Comparison of ENCODE assay signal across 26 cellular contexts in the genomic region with DNA sequence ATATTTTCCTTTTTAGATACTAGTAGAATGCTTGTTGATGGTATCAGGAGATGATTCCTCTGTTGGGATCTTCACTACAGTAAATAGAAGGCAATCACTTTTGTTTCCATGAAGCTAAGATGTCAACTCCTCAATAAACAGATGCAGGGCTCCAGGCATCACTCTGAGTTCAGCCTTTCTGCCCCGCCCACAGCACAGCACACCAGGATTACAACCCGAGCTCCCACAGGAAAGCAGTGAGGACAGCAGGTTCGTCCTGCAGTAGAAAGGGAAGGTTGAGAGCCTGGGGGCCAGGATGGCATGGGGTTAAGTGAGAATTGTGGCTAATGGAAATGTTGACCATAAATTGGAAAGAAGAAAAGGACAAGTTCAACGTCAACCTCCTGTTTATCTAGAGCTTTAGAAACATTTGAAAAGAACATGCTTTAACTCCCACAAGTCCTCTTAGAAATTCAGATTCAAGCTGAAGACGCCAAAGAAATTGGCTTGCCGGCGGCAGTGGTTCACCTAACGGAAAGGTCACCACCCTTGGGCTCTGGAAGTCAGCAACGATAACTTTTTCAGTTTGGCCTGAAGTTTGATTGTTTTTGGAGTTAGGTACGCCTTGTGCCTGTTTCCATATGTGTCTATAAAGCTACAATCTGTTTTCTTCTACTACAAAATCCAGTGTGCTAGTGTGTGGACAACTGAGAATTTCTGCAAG.
"Had no signal": no experiment of that assay in that cellular context is flagged by ENCODE, and none has a peak within 500 bp of the region (broad histone marks: within the 10 kb centered on the region; RNA-seq: fewer than 3 reads in every experiment).

No MANE protein-coding gene starts in this region.

- H3K9me3 ChIP-seq: SJSA1 had no signal

- H3K27ac ChIP-seq: KMS-11, SJSA1 had no signal

- H3K4me3 Mint-ChIP-seq: activated CD8-positive, alpha-beta T cell treated with anti-CD3 and anti-CD28 coated beads, Interleukin-2, amount 10 ng/mL, durations not matched to agents 7 days and 5 days; activated naive CD8-positive, alpha-beta T cell treated with anti-CD3 and anti-CD28 coated beads, Interleukin-2, amount 50 U/mL, for 24 hours; activated T-cell treated with anti-CD3 and anti-CD28 coated beads, Interleukin-2, amount 50 U/mL, for 24 hours; activated T-helper 1 cell treated with anti-CD3 and anti-CD28 coated beads, Interleukin-12 subunit alpha, Interleukin-12 subunit beta, Interleukin-2, Interleukin-4 antibody, amounts not matched to agents 30 ng/mL and 10 ng/mL and 1 ng/mL, durations not matched to agents 14 hours and 24 hours and 36 hours; brain; IgD-negative memory B cell; T-helper 1 cell treated with Interleukin-12 subunit alpha and Interleukin-12 subunit beta and Interleukin-4 antibody, amounts not matched to agents 30 μg/mL and 1 μg/mL, for 36 hours had no signal

- H3K4me1 ChIP-seq: SJSA1 had no signal

- H3K27ac Mint-ChIP-seq: activated CD8-positive, alpha-beta T cell treated with anti-CD3 and anti-CD28 coated beads, Interleukin-2, amount 10 ng/mL, durations not matched to agents 7 days and 5 days; activated naive CD4-positive, alpha-beta T cell treated with anti-CD3 and anti-CD28 coated beads, Interleukin-2, amount 50 U/mL, for 72 hours; activated naive CD8-positive, alpha-beta T cell treated with anti-CD3 and anti-CD28 coated beads, Interleukin-2, amount 50 U/mL, for 24 hours; activated T-cell treated with anti-CD3 and anti-CD28 coated beads, Interleukin-2, amount 50 U/mL, for 24 hours; activated T-helper 1 cell treated with anti-CD3 and anti-CD28 coated beads, Interleukin-12 subunit alpha, Interleukin-12 subunit beta, Interleukin-2, Interleukin-4 antibody, amounts not matched to agents 30 ng/mL and 10 ng/mL and 1 ng/mL, durations not matched to agents 14 hours and 24 hours and 36 hours; brain; IgD-negative memory B cell; T-helper 1 cell treated with Interleukin-12 subunit alpha and Interleukin-12 subunit beta and Interleukin-4 antibody, amounts not matched to agents 30 μg/mL and 1 μg/mL, for 36 hours had no signal

- H3K9me3 Mint-ChIP-seq: activated T-cell treated with anti-CD3 and anti-CD28 coated beads, Interleukin-2, amount 50 U/mL, for 24 hours had no signal

- DNase-seq: activated CD4-positive, alpha-beta T cell treated with anti-CD3 and anti-CD28 coated beads for 4 hours; activated CD8-positive, alpha-beta memory T cell treated with anti-CD3 and anti-CD28 coated beads, Interleukin-2, amount 50 U/mL, for 48 hours; activated CD8-positive, alpha-beta T cell treated with anti-CD3 and anti-CD28 coated beads, Interleukin-2, amount 10 ng/mL, durations not matched to agents 7 days and 5 days; activated effector memory CD4-positive, alpha-beta T cell treated with anti-CD3 and anti-CD28 coated beads, Interleukin-2, amount 50 U/mL, for 16 hours; activated naive CD4-positive, alpha-beta T cell treated with Interleukin-2 at 50 U/mL for 16 hours; activated naive CD8-positive, alpha-beta T cell treated with anti-CD3 and anti-CD28 coated beads, Interleukin-2, amount 50 U/mL, for 24 hours; activated T-cell treated with anti-CD3 and anti-CD28 coated beads, Interleukin-2, amount 50 U/mL, for 24 hours; amniotic stem cell; NCI-H1092; NCI-H1417; NCI-H1930; NCI-H2107; NCI-H2171 treated with DMSO at 0.1 percent for 48 hours; NCI-H345; NCI-H510A; NCI-H526 treated with DMSO at 0.1 percent for 48 hours; NCI-H82 had no signal

- H3K36me3 Mint-ChIP-seq: IgD-negative memory B cell had no signal

- ATAC-seq: activated CD4-positive, CD25-positive, alpha-beta regulatory T cell treated with anti-CD3 and anti-CD28 coated beads, Interleukin-2, amount 50 U/mL, for 24 hours; activated CD8-positive, alpha-beta T cell treated with anti-CD3 and anti-CD28 coated beads, Interleukin-2, amount 10 ng/mL, durations not matched to agents 7 days and 5 days; activated naive CD4-positive, alpha-beta T cell treated with anti-CD3 and anti-CD28 coated beads, Interleukin-2, amount 50 U/mL, for 72 hours; activated naive CD8-positive, alpha-beta T cell treated with anti-CD3 and anti-CD28 coated beads, Interleukin-2, amount 50 U/mL, for 24 hours; SK-N-SH treated with all-trans-retinoic acid at 6 μM for 48 hours had no signal

- H3K4me3 ChIP-seq: SJSA1 had no signal

- H3K36me3 ChIP-seq: SJSA1 had no signal

- H3K4me1 Mint-ChIP-seq: activated naive CD8-positive, alpha-beta T cell treated with anti-CD3 and anti-CD28 coated beads, Interleukin-2, amount 50 U/mL, for 24 hours had no signal
